Comparison of ENCODE assay signal across 1 cellular context in genomic region chr3:66403268-66403990, GRCh38.
TF ChIP-seq lines count a peak whose summit lies in the region.

No MANE protein-coding gene starts in this region.

TF ChIP-seq in GM23338, 12 proteins besides CTCF, POLR2A, EP300 and RAD21:
- no peak for TF ChIP-seq ZNF462 (CRISPR knock-in tag; IDR thresholded peaks at IDR 0.05)
- no peak for TF ChIP-seq JUNB (IDR thresholded peaks at IDR 0.05; ENCODE audit: unreplicated experiment)
- TF ChIP-seq REST (IDR thresholded peaks at IDR 0.05; ENCODE audit: unreplicated experiment): no peak
- TF ChIP-seq EZH2 (IDR thresholded peaks at IDR 0.05; ENCODE audit: low read depth, unreplicated experiment): no peak
- no peak for TF ChIP-seq ZNF114 (CRISPR knock-in tag; IDR thresholded peaks at IDR 0.05)
- no peak for TF ChIP-seq EZH2phosphoT487 (IDR thresholded peaks at IDR 0.05; ENCODE audit: unreplicated experiment)
- no peak for TF ChIP-seq NANOG (IDR thresholded peaks at IDR 0.05; ENCODE audit: borderline replicate concordance)
- no peak for TF ChIP-seq STAT1 (IDR thresholded peaks at IDR 0.05; ENCODE audit: unreplicated experiment)
- no peak for TF ChIP-seq ETS1 (IDR thresholded peaks at IDR 0.05)
- TF ChIP-seq ZNF331 (CRISPR knock-in tag; IDR thresholded peaks at IDR 0.05; ENCODE audit: low read depth): no peak
- TF ChIP-seq POLR2AphosphoS5 (IDR thresholded peaks at IDR 0.05; ENCODE audit: low read depth): no peak
- no peak for TF ChIP-seq CREB1 (CRISPR knock-in tag; IDR thresholded peaks at IDR 0.05; ENCODE audit: low read depth)
TF ChIP-seq in GM23338: peak in this region for 0.
